Comparison of ENCODE assay signal across 3 cellular contexts in the genomic region with DNA sequence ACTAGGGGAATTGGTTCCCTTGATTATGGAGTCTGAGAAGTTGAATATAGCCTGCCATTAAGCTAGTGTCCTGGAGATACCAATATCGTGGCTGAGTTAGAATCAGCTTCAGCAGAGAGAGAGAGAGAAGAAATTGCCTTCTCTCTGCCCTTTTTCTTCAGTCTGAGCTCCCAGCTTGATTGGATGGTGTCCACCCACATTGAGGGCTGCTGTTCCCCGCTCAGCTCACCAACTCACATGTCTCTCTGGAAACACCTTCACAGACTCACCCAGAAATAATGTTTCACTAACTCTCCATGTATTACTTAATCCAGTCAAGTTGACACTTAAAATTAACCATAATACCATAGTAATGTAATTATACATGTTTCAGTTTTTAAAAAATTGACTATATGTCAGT. TPM values are rescaled to one million over a fixed set of nuclear protein-coding genes. Genes with fewer than 3 reads are reported as not detected.
"Had no signal": no experiment of that assay in that cellular context is flagged by ENCODE, and none has a peak within 500 bp of the region (broad histone marks: within the 10 kb centered on the region; RNA-seq: fewer than 3 reads in every experiment).

No MANE protein-coding gene starts in this region.

- H3K4me3 ChIP-seq: GM12878 had no signal

- DNase-seq: GDM1, GF-D8 had no signal

RNA-seq across cellular contexts. Expression of gene TRIM43, which starts 17.9 kb away (rescaled TPM):
- total RNA-seq: GM12878 had no signal
